ENCODE assay signal across 2 cellular contexts in the genomic region with DNA sequence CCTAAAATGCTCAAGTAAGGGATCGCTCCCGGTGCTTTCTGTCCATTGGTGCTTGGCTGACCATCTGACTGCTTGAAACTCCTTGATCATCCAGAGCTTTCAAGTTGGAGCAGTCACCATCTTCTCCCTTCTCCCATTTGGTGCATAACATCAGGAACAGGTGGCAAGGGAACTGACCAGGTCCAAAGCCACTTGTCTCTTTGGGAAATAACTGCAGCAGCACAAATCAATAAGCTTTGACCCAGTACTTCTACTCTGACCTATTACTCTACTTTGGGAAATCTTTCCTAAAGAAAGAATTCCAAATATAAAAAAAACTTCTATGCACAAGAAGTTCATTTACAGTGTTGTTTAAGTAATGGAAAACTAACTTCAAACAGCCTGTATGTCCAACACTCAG.
TF ChIP-seq lines count a peak whose summit lies in the region.

No MANE protein-coding gene starts in this region.

TF ChIP-seq in liver, 16 proteins besides CTCF, POLR2A, EP300 and RAD21:
- TF ChIP-seq JUND (IDR thresholded peaks at IDR 0.05) = no peak
- TF ChIP-seq, protein P1, sequence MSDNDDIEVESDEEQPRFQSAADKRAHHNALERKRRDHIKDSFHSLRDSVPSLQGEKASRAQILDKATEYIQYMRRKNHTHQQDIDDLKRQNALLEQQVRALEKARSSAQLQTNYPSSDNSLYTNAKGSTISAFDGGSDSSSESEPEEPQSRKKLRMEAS (IDR thresholded peaks at IDR 0.05) = no peak
- TF ChIP-seq HNF4A (conservative IDR thresholded peaks at IDR 0.05) = peak; percentile 24 to 38
- TF ChIP-seq FOXA1 (IDR thresholded peaks at IDR 0.05) = no peak
- no peak for TF ChIP-seq HNF4G (IDR thresholded peaks at IDR 0.05)

TF ChIP-seq in HepG2, 621 proteins besides CTCF, POLR2A, EP300 and RAD21:
- TF ChIP-seq NCOA2 (CRISPR knock-in tag; IDR thresholded peaks at IDR 0.05) (no peak), CHD2 (IDR thresholded peaks at IDR 0.05; ENCODE audit: low read depth, low read length) (no peak), ZNF660 (CRISPR knock-in tag; IDR thresholded peaks at IDR 0.05; ENCODE audit: borderline replicate concordance, low read depth) (no peak), ZIK1 (CRISPR knock-in tag; IDR thresholded peaks at IDR 0.05; ENCODE audit: borderline replicate concordance, low read depth) (no peak), HNRNPH1 (optimal IDR thresholded peaks at IDR 0.05; ENCODE audit: low read depth, low read length) (no peak), MEIS1 (CRISPR knock-in tag; IDR thresholded peaks at IDR 0.05; ENCODE audit: borderline replicate concordance) (no peak), ZNF343 (CRISPR knock-in tag; IDR thresholded peaks at IDR 0.05) (no peak), HOXA5 (CRISPR knock-in tag; IDR thresholded peaks at IDR 0.05) (no peak), ZNF674 (CRISPR knock-in tag; IDR thresholded peaks at IDR 0.05; ENCODE audit: low read depth) (no peak), ZNF143 (CRISPR knock-in tag; IDR thresholded peaks at IDR 0.05) (no peak), ZBTB1 (CRISPR knock-in tag; IDR thresholded peaks at IDR 0.05; ENCODE audit: borderline replicate concordance) (no peak)
- TF ChIP-seq, protein P2, sequence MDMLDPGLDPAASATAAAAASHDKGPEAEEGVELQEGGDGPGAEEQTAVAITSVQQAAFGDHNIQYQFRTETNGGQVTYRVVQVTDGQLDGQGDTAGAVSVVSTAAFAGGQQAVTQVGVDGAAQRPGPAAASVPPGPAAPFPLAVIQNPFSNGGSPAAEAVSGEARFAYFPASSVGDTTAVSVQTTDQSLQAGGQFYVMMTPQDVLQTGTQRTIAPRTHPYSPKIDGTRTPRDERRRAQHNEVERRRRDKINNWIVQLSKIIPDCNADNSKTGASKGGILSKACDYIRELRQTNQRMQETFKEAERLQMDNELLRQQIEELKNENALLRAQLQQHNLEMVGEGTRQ (IDR thresholded peaks at IDR 0.05; ENCODE audit: low read depth, low read length) = no peak
- TF ChIP-seq, protein P2 (CRISPR knock-in tag; IDR thresholded peaks at IDR 0.05; ENCODE audit: borderline replicate concordance) = no peak
- TF ChIP-seq, protein P3, sequence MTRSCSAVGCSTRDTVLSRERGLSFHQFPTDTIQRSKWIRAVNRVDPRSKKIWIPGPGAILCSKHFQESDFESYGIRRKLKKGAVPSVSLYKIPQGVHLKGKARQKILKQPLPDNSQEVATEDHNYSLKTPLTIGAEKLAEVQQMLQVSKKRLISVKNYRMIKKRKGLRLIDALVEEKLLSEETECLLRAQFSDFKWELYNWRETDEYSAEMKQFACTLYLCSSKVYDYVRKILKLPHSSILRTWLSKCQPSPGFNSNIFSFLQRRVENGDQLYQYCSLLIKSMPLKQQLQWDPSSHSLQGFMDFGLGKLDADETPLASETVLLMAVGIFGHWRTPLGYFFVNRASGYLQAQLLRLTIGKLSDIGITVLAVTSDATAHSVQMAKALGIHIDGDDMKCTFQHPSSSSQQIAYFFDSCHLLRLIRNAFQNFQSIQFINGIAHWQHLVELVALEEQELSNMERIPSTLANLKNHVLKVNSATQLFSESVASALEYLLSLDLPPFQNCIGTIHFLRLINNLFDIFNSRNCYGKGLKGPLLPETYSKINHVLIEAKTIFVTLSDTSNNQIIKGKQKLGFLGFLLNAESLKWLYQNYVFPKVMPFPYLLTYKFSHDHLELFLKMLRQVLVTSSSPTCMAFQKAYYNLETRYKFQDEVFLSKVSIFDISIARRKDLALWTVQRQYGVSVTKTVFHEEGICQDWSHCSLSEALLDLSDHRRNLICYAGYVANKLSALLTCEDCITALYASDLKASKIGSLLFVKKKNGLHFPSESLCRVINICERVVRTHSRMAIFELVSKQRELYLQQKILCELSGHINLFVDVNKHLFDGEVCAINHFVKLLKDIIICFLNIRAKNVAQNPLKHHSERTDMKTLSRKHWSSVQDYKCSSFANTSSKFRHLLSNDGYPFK (CRISPR knock-in tag; IDR thresholded peaks at IDR 0.05; ENCODE audit: borderline replicate concordance) = no peak
- TF ChIP-seq, protein P4, sequence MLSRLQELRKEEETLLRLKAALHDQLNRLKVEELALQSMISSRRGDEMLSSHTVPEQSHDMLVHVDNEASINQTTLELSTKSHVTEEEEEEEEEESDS (CRISPR knock-in tag; IDR thresholded peaks at IDR 0.05; ENCODE audit: borderline replicate concordance) = no peak
- TF ChIP-seq, protein P5, sequence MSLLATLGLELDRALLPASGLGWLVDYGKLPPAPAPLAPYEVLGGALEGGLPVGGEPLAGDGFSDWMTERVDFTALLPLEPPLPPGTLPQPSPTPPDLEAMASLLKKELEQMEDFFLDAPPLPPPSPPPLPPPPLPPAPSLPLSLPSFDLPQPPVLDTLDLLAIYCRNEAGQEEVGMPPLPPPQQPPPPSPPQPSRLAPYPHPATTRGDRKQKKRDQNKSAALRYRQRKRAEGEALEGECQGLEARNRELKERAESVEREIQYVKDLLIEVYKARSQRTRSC (CRISPR knock-in tag; IDR thresholded peaks at IDR 0.05; ENCODE audit: low read depth) = no peak
- TF ChIP-seq, protein P6, sequence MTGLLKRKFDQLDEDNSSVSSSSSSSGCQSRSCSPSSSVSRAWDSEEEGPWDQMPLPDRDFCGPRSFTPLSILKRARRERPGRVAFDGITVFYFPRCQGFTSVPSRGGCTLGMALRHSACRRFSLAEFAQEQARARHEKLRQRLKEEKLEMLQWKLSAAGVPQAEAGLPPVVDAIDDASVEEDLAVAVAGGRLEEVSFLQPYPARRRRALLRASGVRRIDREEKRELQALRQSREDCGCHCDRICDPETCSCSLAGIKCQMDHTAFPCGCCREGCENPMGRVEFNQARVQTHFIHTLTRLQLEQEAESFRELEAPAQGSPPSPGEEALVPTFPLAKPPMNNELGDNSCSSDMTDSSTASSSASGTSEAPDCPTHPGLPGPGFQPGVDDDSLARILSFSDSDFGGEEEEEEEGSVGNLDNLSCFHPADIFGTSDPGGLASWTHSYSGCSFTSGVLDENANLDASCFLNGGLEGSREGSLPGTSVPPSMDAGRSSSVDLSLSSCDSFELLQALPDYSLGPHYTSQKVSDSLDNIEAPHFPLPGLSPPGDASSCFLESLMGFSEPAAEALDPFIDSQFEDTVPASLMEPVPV (CRISPR knock-in tag; IDR thresholded peaks at IDR 0.05) = no peak
- TF ChIP-seq, protein P7, sequence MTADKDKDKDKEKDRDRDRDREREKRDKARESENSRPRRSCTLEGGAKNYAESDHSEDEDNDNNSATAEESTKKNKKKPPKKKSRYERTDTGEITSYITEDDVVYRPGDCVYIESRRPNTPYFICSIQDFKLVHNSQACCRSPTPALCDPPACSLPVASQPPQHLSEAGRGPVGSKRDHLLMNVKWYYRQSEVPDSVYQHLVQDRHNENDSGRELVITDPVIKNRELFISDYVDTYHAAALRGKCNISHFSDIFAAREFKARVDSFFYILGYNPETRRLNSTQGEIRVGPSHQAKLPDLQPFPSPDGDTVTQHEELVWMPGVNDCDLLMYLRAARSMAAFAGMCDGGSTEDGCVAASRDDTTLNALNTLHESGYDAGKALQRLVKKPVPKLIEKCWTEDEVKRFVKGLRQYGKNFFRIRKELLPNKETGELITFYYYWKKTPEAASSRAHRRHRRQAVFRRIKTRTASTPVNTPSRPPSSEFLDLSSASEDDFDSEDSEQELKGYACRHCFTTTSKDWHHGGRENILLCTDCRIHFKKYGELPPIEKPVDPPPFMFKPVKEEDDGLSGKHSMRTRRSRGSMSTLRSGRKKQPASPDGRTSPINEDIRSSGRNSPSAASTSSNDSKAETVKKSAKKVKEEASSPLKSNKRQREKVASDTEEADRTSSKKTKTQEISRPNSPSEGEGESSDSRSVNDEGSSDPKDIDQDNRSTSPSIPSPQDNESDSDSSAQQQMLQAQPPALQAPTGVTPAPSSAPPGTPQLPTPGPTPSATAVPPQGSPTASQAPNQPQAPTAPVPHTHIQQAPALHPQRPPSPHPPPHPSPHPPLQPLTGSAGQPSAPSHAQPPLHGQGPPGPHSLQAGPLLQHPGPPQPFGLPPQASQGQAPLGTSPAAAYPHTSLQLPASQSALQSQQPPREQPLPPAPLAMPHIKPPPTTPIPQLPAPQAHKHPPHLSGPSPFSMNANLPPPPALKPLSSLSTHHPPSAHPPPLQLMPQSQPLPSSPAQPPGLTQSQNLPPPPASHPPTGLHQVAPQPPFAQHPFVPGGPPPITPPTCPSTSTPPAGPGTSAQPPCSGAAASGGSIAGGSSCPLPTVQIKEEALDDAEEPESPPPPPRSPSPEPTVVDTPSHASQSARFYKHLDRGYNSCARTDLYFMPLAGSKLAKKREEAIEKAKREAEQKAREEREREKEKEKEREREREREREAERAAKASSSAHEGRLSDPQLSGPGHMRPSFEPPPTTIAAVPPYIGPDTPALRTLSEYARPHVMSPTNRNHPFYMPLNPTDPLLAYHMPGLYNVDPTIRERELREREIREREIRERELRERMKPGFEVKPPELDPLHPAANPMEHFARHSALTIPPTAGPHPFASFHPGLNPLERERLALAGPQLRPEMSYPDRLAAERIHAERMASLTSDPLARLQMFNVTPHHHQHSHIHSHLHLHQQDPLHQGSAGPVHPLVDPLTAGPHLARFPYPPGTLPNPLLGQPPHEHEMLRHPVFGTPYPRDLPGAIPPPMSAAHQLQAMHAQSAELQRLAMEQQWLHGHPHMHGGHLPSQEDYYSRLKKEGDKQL (CRISPR knock-in tag; IDR thresholded peaks at IDR 0.05; ENCODE audit: low read depth) = no peak
- TF ChIP-seq, protein P8, sequence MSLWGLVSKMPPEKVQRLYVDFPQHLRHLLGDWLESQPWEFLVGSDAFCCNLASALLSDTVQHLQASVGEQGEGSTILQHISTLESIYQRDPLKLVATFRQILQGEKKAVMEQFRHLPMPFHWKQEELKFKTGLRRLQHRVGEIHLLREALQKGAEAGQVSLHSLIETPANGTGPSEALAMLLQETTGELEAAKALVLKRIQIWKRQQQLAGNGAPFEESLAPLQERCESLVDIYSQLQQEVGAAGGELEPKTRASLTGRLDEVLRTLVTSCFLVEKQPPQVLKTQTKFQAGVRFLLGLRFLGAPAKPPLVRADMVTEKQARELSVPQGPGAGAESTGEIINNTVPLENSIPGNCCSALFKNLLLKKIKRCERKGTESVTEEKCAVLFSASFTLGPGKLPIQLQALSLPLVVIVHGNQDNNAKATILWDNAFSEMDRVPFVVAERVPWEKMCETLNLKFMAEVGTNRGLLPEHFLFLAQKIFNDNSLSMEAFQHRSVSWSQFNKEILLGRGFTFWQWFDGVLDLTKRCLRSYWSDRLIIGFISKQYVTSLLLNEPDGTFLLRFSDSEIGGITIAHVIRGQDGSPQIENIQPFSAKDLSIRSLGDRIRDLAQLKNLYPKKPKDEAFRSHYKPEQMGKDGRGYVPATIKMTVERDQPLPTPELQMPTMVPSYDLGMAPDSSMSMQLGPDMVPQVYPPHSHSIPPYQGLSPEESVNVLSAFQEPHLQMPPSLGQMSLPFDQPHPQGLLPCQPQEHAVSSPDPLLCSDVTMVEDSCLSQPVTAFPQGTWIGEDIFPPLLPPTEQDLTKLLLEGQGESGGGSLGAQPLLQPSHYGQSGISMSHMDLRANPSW (CRISPR knock-in tag; IDR thresholded peaks at IDR 0.05; ENCODE audit: borderline replicate concordance) = no peak
- TF ChIP-seq, protein P9, sequence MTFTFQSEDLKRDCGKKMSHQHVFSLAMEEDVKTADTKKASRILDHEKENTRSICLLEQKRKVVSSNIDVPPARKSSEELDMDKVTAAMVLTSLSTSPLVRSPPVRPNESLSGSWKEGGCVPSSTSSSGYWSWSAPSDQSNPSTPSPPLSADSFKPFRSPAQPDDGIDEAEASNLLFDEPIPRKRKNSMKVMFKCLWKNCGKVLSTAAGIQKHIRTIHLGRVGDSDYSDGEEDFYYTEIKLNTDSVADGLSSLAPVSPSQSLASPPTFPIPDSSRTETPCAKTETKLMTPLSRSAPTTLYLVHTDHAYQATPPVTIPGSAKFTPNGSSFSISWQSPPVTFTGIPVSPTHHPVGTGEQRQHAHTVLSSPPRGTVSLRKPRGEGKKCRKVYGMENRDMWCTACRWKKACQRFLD (CRISPR knock-in tag; IDR thresholded peaks at IDR 0.05; ENCODE audit: borderline replicate concordance) = no peak
- TF ChIP-seq, protein P10, sequence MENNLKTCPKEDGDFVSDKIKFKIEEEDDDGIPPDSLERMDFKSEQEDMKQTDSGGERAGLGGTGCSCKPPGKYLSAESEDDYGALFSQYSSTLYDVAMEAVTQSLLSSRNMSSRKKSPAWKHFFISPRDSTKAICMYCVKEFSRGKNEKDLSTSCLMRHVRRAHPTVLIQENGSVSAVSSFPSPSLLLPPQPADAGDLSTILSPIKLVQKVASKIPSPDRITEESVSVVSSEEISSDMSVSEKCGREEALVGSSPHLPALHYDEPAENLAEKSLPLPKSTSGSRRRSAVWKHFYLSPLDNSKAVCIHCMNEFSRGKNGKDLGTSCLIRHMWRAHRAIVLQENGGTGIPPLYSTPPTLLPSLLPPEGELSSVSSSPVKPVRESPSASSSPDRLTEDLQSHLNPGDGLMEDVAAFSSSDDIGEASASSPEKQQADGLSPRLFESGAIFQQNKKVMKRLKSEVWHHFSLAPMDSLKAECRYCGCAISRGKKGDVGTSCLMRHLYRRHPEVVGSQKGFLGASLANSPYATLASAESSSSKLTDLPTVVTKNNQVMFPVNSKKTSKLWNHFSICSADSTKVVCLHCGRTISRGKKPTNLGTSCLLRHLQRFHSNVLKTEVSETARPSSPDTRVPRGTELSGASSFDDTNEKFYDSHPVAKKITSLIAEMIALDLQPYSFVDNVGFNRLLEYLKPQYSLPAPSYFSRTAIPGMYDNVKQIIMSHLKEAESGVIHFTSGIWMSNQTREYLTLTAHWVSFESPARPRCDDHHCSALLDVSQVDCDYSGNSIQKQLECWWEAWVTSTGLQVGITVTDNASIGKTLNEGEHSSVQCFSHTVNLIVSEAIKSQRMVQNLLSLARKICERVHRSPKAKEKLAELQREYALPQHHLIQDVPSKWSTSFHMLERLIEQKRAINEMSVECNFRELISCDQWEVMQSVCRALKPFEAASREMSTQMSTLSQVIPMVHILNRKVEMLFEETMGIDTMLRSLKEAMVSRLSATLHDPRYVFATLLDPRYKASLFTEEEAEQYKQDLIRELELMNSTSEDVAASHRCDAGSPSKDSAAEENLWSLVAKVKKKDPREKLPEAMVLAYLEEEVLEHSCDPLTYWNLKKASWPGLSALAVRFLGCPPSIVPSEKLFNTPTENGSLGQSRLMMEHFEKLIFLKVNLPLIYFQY (CRISPR knock-in tag; IDR thresholded peaks at IDR 0.05; ENCODE audit: borderline replicate concordance) = no peak
TF ChIP-seq in HepG2: peak in this region for 0.
